ENCODE assay signal across 10 cellular contexts in genomic region chr19:46744005-46744691, GRCh38. TPM values are rescaled to one million over a fixed set of nuclear protein-coding genes. Genes with fewer than 3 reads are reported as not detected.
A peak's percentile ranks its signal among the peaks of the same experiment; 100 is the strongest.
DNase-seq lines count a peak whose midpoint lies in the region; ATAC-seq, FAIRE-seq and TF ChIP-seq lines count a peak whose summit lies in the region.
"Had no signal": no experiment of that assay in that cellular context is flagged by ENCODE, and none has a peak within 500 bp of the region (broad histone marks: within the 10 kb centered on the region; RNA-seq: fewer than 3 reads in every experiment).

No MANE protein-coding gene starts in this region.

- H3K27ac Mint-ChIP-seq in CD14-positive monocyte (peak overlapping the region in 2 of 7 donors; percentile 67 to 73), IgD-negative memory B cell (peak overlapping the region in 1 of 3 donors; percentile 93)
- peak overlapping the region; percentile 15 to 92 (median 77) for H3K27ac Mint-ChIP-seq in naive thymus-derived CD8-positive, alpha-beta T cell

- TF ChIP-seq POLR2A in K562 (conservative IDR thresholded peaks at IDR 0.05), result no peak

- H3K27me3 Mint-ChIP-seq in CD14-positive monocyte (ENCODE audit: low read depth in 3 of 3) (peaks cover 0 to 1% (median 0%) of the 10 kb centered on the region in 3 donors), IgD-negative memory B cell (no peaks in the 10 kb centered on the region)
- H3K27me3 Mint-ChIP-seq in naive thymus-derived CD8-positive, alpha-beta T cell, result no peaks in the 10 kb centered on the region

- 72% methylated on average over 12 of the region's 12 CpGs for WGBS in K562 (ENCODE audit: insufficient coverage, low coverage, missing lambda C conversion rate)

- peaks cover 39% of the 10 kb centered on the region for H4K20me1 ChIP-seq in K562 (replicated peaks; ENCODE audit: control insufficient read depth, insufficient read depth, low read length)

- ATAC-seq in K562 (no peak), HG03196 (IDR thresholded peaks at IDR 0.05; ENCODE audit: unreplicated experiment) (no peak), HG03342 (IDR thresholded peaks at IDR 0.05; ENCODE audit: unreplicated experiment) (no peak), HG03135 (IDR thresholded peaks at IDR 0.05; ENCODE audit: unreplicated experiment) (no peak)
- ATAC-seq in naive thymus-derived CD8-positive, alpha-beta T cell, result no peak

- TF ChIP-seq CTCF in CD14-positive monocyte (IDR thresholded peaks at IDR 0.05), result no peak
- no peak for TF ChIP-seq CTCF in K562 (IDR thresholded peaks at IDR 0.05 in 2 of 3, conservative IDR thresholded peaks at IDR 0.05 in 1 of 3; ENCODE audit: insufficient read depth in 2 of 3, low read depth in 1 of 3, low read length in 3 of 3)

- H3K4me3 Mint-ChIP-seq in CD14-positive monocyte (peak overlapping the region; percentile 27 to 99), IgD-negative memory B cell (peak overlapping the region; percentile 28 to 96 (median 83))
- peak overlapping the region; percentile 87 to 94 (median 90) for H3K4me3 Mint-ChIP-seq in naive thymus-derived CD8-positive, alpha-beta T cell

- TSS peak; percentile 31 for BruUV-seq in K562 (replicated peaks; lab: Mats Ljungman, UMichigan)

- peaks cover 61% of the 10 kb centered on the region for H3K4me1 Mint-ChIP-seq in CD14-positive monocyte
- peaks cover 42 to 54% (median 42%) of the 10 kb centered on the region in 3 donors for H3K4me1 Mint-ChIP-seq in IgD-negative memory B cell
- peaks cover 36 to 78% (median 73%) of the 10 kb centered on the region in 4 donors for H3K4me1 Mint-ChIP-seq in naive thymus-derived CD8-positive, alpha-beta T cell

- H3K4me3 ChIP-seq in K562, result peak overlapping the region; percentile 98; the same call in 1 of the 2 replicates

- H3K9ac ChIP-seq in K562 (ENCODE audit: insufficient read depth in 1 of 2, low read depth in 2 of 2, low read length in 2 of 2), result peak overlapping the region; percentile 91 to 99; a peak in 2 of 4 replicates

- H3K4me2 ChIP-seq in K562 (ENCODE audit: insufficient read depth, low read length), result peak overlapping the region; percentile 94

- no peak overlapping the region for H3K27ac ChIP-seq in K562 (ENCODE audit: extremely low read depth, low read depth, low read length)
- H3K27ac ChIP-seq: WERI-Rb-1 had no signal

- intact Hi-C loops in CD14-positive monocyte (cut with micrococcal nuclease), result loop anchor here in 1 of 2 donors (10.0 kb wide), 1 partner anchor 219 kb away; no protein-coding TSS in a partner anchor
- intact Hi-C loops in K562 (cut with micrococcal nuclease), result no loop called here

- H2AFZ ChIP-seq in K562 (ENCODE audit: low read depth, low read length), result no peak overlapping the region

- peaks cover 47% of the 10 kb centered on the region; the same call in 1 of the 3 replicates for H3K36me3 ChIP-seq in K562 (ENCODE audit: control insufficient read depth, insufficient read depth, low read length)

- H3K9me1 ChIP-seq in K562 (ENCODE audit: control insufficient read depth, insufficient read depth, low read length), result peaks cover 2% of the 10 kb centered on the region

- no peaks in the 10 kb centered on the region for H3K9me3 Mint-ChIP-seq in CD14-positive monocyte
- H3K9me3 Mint-ChIP-seq in IgD-negative memory B cell, result no peaks in the 10 kb centered on the region
- no peaks in the 10 kb centered on the region for H3K9me3 Mint-ChIP-seq in naive thymus-derived CD8-positive, alpha-beta T cell

- no peak for TF ChIP-seq RAD21 in K562 (CRISPR knock-in tag; conservative IDR thresholded peaks at IDR 0.05 in 1 of 2, IDR thresholded peaks at IDR 0.05 in 1 of 2)

- CTCF ChIA-PET in K562 (lab: Yijun Ruan, JAX; ENCODE audit: low intra/inter-chr PET ratio), result no interaction called here

- no peaks in the 10 kb centered on the region for H3K9me3 ChIP-seq in K562 (replicated peaks; ENCODE audit: control insufficient read depth, insufficient read depth, low read depth, low read length)

- FAIRE-seq in K562 (lab: Jason Lieb, UNC), result no peak

- H3K36me3 Mint-ChIP-seq in CD14-positive monocyte (peaks cover 30 to 49% of the 10 kb centered on the region in 2 donors), IgD-negative memory B cell (no peaks in the 10 kb centered on the region)
- H3K36me3 Mint-ChIP-seq in naive thymus-derived CD8-positive, alpha-beta T cell, result peaks cover 0 to 22% (median 2%) of the 10 kb centered on the region in 3 donors

- peaks cover 11 to 39% of the 10 kb centered on the region in 2 experiments; a peak in 4 of 5 replicates for H3K4me1 ChIP-seq in K562 (replicated peaks in 1 of 2; ENCODE audit: control insufficient read depth in 2 of 2, insufficient read depth in 2 of 2, low read length in 2 of 2)

- POLR2A ChIA-PET in K562 (lab: Yijun Ruan, JAX), result interaction anchor here (1.9 kb wide), 1 partner anchor 9 kb away, joined by 6 read pairs; no protein-coding TSS in a partner anchor
- POLR2A ChIA-PET in naive thymus-derived CD8-positive, alpha-beta T cell (lab: Charles Lee), result interaction anchor here (0.6 to 1.1 kb wide), 4 partner anchors 20 to 1648 kb away, joined by 3 to 4 read pairs (median 4); no protein-coding TSS in a partner anchor

- peaks cover 76% of the 10 kb centered on the region for H3K79me2 ChIP-seq in K562 (ENCODE audit: control insufficient read depth, insufficient read depth, low read length)

- no peak for TF ChIP-seq EP300 in K562 (IDR thresholded peaks at IDR 0.05; ENCODE audit: low read length)

- DNase-seq in CD14-positive monocyte (ENCODE audit: low spot score) (no peak), K562 (ENCODE audit: extremely low read depth in 1 of 4, low spot score in 3 of 4) (no peak), NCI-H446 (lab: John Stamatoyannopoulos, UW) (no peak)
- DNase-seq in naive thymus-derived CD8-positive, alpha-beta T cell, result no peak
- DNase-seq: NCI-H526, WERI-Rb-1 had no signal

- in situ Hi-C loops in K562 (cut with MboI), result no loop called here

- no peaks in the 10 kb centered on the region for H3K27me3 ChIP-seq in K562 (ENCODE audit: control insufficient read depth in 2 of 2, insufficient read depth in 2 of 2, low read length in 2 of 2)

RNA-seq across cellular contexts. Expression of gene FKRP, which starts 1.7 kb away (rescaled TPM):
- polyA plus RNA-seq in CD14-positive monocyte (1 to 10 TPM; 2.1 to 2.7 TPM), IgD-negative memory B cell (5.9 TPM), K562 (2011; rRNA removed) (3.7 and 5.4 TPM in 2 replicates), K562 (2014; fragmentation: Illumina TruSeq; extraction: Trizol) (6.5 and 10.2 TPM in 2 replicates), K562 (2014; fragmentation: Nextera tagmentation; extraction: Ambion mirVana) (1 to 10 TPM in 1 of 2 experiments, under 1 TPM in 1; 0.68 to 1.1 TPM), K562 (2014; rRNA removed) (15.2 and 16.1 TPM in 2 replicates)
- 36.3 and 57.4 TPM in 2 replicates for total RNA-seq in K562 (2011; cell fraction: chromatin; rRNA removed; ENCODE audit: low replicate concordance)
- 33.4 and 35.1 TPM in 2 replicates for total RNA-seq in K562 (2011; cell fraction: nucleolus; rRNA removed)
- 38.6 TPM in 2 replicates for total RNA-seq in K562 (2011; cell fraction: nucleoplasm; rRNA removed)
- total RNA-seq in K562 (2014; rRNA removed) (8.2 and 11.3 TPM in 2 replicates), K562 (2014; rRNA removed; fragmentation: Illumina TruSeq; extraction: Trizol) (4.9 and 5.0 TPM in 2 replicates), K562 (2015; rRNA removed; fragmentation: Illumina TruSeq; extraction: Trizol) (7.3 and 7.6 TPM in 2 replicates), K562 (2021) (11.2 and 14.9 TPM in 2 replicates)
- polyA plus RNA-seq in K562 (2011; cell fraction: cytosol; rRNA removed), result 4.9 and 11.1 TPM in 2 replicates
- 12.2 and 17.7 TPM in 2 replicates for polyA plus RNA-seq in K562 (2011; cell fraction: nucleus; rRNA removed)
- polyA plus RNA-seq in K562 (2012), result 14.0 and 18.1 TPM in 2 replicates
- 2.7 and 5.2 TPM in 2 replicates for polyA minus RNA-seq in K562 (2011; rRNA and poly(A)+ RNA removed)
- 3.1 and 6.5 TPM in 2 replicates for polyA minus RNA-seq in K562 (2011; cell fraction: cytosol; rRNA and poly(A)+ RNA removed)
- polyA minus RNA-seq in K562 (2011; cell fraction: nucleus; rRNA and poly(A)+ RNA removed), result 4.4 and 7.3 TPM in 2 replicates
- total RNA-seq in naive thymus-derived CD8-positive, alpha-beta T cell, result 10 to 100 TPM; 22.8 to 23.8 TPM
- polyA plus RNA-seq in naive thymus-derived CD8-positive, alpha-beta T cell, result 1 to 10 TPM; 2.6 to 8.7 (median 4.8) TPM

RNA-seq across cellular contexts. Expression of gene STRN4, which starts 2.1 kb away (rescaled TPM):
- 10 to 100 TPM; 37.5 to 48.0 TPM for polyA plus RNA-seq in CD14-positive monocyte
- polyA plus RNA-seq in IgD-negative memory B cell, result 33.3 TPM
- total RNA-seq in K562 (2011; cell fraction: chromatin; rRNA removed; ENCODE audit: low replicate concordance), result 149 and 335 TPM in 2 replicates
- 167 and 175 TPM in 2 replicates for total RNA-seq in K562 (2011; cell fraction: nucleolus; rRNA removed)
- total RNA-seq in K562 (2011; cell fraction: nucleoplasm; rRNA removed), result 137 and 163 TPM in 2 replicates
- 66.9 and 71.0 TPM in 2 replicates for total RNA-seq in K562 (2014; rRNA removed)
- 18.0 and 21.6 TPM in 2 replicates for total RNA-seq in K562 (2014; rRNA removed; fragmentation: Illumina TruSeq; extraction: Trizol)
- total RNA-seq in K562 (2015; rRNA removed; fragmentation: Illumina TruSeq; extraction: Trizol), result 36.9 and 39.2 TPM in 2 replicates
- 79.2 and 82.7 TPM in 2 replicates for total RNA-seq in K562 (2021)
- 42.8 and 60.4 TPM in 2 replicates for polyA plus RNA-seq in K562 (2011; rRNA removed)
- 74.0 and 145 TPM in 2 replicates for polyA plus RNA-seq in K562 (2011; cell fraction: cytosol; rRNA removed)
- polyA plus RNA-seq in K562 (2011; cell fraction: nucleus; rRNA removed), result 204 and 318 TPM in 2 replicates
- polyA plus RNA-seq in K562 (2012), result 52.1 and 70.7 TPM in 2 replicates
- 34.8 and 63.9 TPM in 2 replicates for polyA plus RNA-seq in K562 (2014; fragmentation: Illumina TruSeq; extraction: Trizol)
- 1 to 10 TPM in 1 of 2 experiments, under 1 TPM in 1; 0.62 to 1.7 TPM for polyA plus RNA-seq in K562 (2014; fragmentation: Nextera tagmentation; extraction: Ambion mirVana)
- polyA plus RNA-seq in K562 (2014; rRNA removed), result 81.4 and 83.7 TPM in 2 replicates
- polyA minus RNA-seq in K562 (2011; rRNA and poly(A)+ RNA removed), result 37.1 and 38.4 TPM in 2 replicates
- polyA minus RNA-seq in K562 (2011; cell fraction: cytosol; rRNA and poly(A)+ RNA removed), result 49.1 and 68.4 TPM in 2 replicates
- 61.9 and 64.6 TPM in 2 replicates for polyA minus RNA-seq in K562 (2011; cell fraction: nucleus; rRNA and poly(A)+ RNA removed)
- total RNA-seq in naive thymus-derived CD8-positive, alpha-beta T cell, result 10 to 100 TPM; 78.6 to 81.9 TPM
- 10 to 100 TPM in 2 of 3 donors, 1 to 10 TPM in 1; 8.2 to 25.7 (median 12.0) TPM for polyA plus RNA-seq in naive thymus-derived CD8-positive, alpha-beta T cell

RNA-seq across cellular contexts. Expression of gene PRKD2, which starts 27.2 kb away (rescaled TPM):
- 1 to 10 TPM; 6.5 to 8.1 TPM for polyA plus RNA-seq in CD14-positive monocyte
- 143 TPM for polyA plus RNA-seq in IgD-negative memory B cell
- total RNA-seq in K562 (2011; cell fraction: chromatin; rRNA removed; ENCODE audit: low replicate concordance), result 31.5 and 62.0 TPM in 2 replicates
- total RNA-seq in K562 (2011; cell fraction: nucleolus; rRNA removed), result 35.2 and 35.7 TPM in 2 replicates
- 32.3 and 33.7 TPM in 2 replicates for total RNA-seq in K562 (2011; cell fraction: nucleoplasm; rRNA removed)
- 29.2 and 35.1 TPM in 2 replicates for total RNA-seq in K562 (2014; rRNA removed)
- total RNA-seq in K562 (2014; rRNA removed; fragmentation: Illumina TruSeq; extraction: Trizol), result 9.9 and 15.0 TPM in 2 replicates
- total RNA-seq in K562 (2015; rRNA removed; fragmentation: Illumina TruSeq; extraction: Trizol), result 14.9 and 19.0 TPM in 2 replicates
- 57.3 and 60.0 TPM in 2 replicates for total RNA-seq in K562 (2021)
- polyA plus RNA-seq in K562 (2011; rRNA removed), result 11.0 and 11.1 TPM in 2 replicates
- 11.6 and 24.2 TPM in 2 replicates for polyA plus RNA-seq in K562 (2011; cell fraction: cytosol; rRNA removed)
- polyA plus RNA-seq in K562 (2011; cell fraction: nucleus; rRNA removed), result 22.8 and 41.1 TPM in 2 replicates
- polyA plus RNA-seq in K562 (2012), result 36.8 and 42.8 TPM in 2 replicates
- polyA plus RNA-seq in K562 (2014; fragmentation: Illumina TruSeq; extraction: Trizol), result 23.8 and 34.1 TPM in 2 replicates
- polyA plus RNA-seq in K562 (2014; fragmentation: Nextera tagmentation; extraction: Ambion mirVana), result 1 to 10 TPM; 1.8 to 4.9 TPM
- polyA plus RNA-seq in K562 (2014; rRNA removed), result 21.1 and 22.4 TPM in 2 replicates
- polyA minus RNA-seq in K562 (2011; rRNA and poly(A)+ RNA removed), result 10.5 and 13.4 TPM in 2 replicates
- 26.9 and 30.1 TPM in 2 replicates for polyA minus RNA-seq in K562 (2011; cell fraction: cytosol; rRNA and poly(A)+ RNA removed)
- 9.0 and 10.6 TPM in 2 replicates for polyA minus RNA-seq in K562 (2011; cell fraction: nucleus; rRNA and poly(A)+ RNA removed)
- 100 to 1,000 TPM in 1 of 2 experiments, 10 to 100 TPM in 1; 92.6 to 102 TPM for total RNA-seq in naive thymus-derived CD8-positive, alpha-beta T cell
- 10 to 100 TPM; 28.6 to 79.7 (median 37.1) TPM for polyA plus RNA-seq in naive thymus-derived CD8-positive, alpha-beta T cell

RNA-seq across cellular contexts. Expression of gene SLC1A5, which starts 44.2 kb away (rescaled TPM):
- polyA plus RNA-seq in CD14-positive monocyte (10 to 100 TPM; 57.3 to 64.9 TPM), IgD-negative memory B cell (38.2 TPM), K562 (2011; rRNA removed) (134 and 227 TPM in 2 replicates), K562 (2014; fragmentation: Illumina TruSeq; extraction: Trizol) (250 and 336 TPM in 2 replicates), K562 (2014; fragmentation: Nextera tagmentation; extraction: Ambion mirVana) (10 to 100 TPM; 31.2 to 42.0 TPM), K562 (2014; rRNA removed) (169 and 256 TPM in 2 replicates)
- 143 and 394 TPM in 2 replicates for total RNA-seq in K562 (2011; cell fraction: chromatin; rRNA removed; ENCODE audit: low replicate concordance)
- total RNA-seq in K562 (2011; cell fraction: nucleolus; rRNA removed), result 510 and 601 TPM in 2 replicates
- total RNA-seq in K562 (2011; cell fraction: nucleoplasm; rRNA removed), result 377 and 409 TPM in 2 replicates
- total RNA-seq in K562 (2014; rRNA removed) (257 and 266 TPM in 2 replicates), K562 (2014; rRNA removed; fragmentation: Illumina TruSeq; extraction: Trizol) (77.5 and 94.9 TPM in 2 replicates), K562 (2015; rRNA removed; fragmentation: Illumina TruSeq; extraction: Trizol) (113 and 122 TPM in 2 replicates), K562 (2021) (398 and 417 TPM in 2 replicates)
- 233 and 332 TPM in 2 replicates for polyA plus RNA-seq in K562 (2011; cell fraction: cytosol; rRNA removed)
- polyA plus RNA-seq in K562 (2011; cell fraction: nucleus; rRNA removed), result 141 and 179 TPM in 2 replicates
- polyA plus RNA-seq in K562 (2012), result 221 and 421 TPM in 2 replicates
- 150 and 164 TPM in 2 replicates for polyA minus RNA-seq in K562 (2011; rRNA and poly(A)+ RNA removed)
- polyA minus RNA-seq in K562 (2011; cell fraction: cytosol; rRNA and poly(A)+ RNA removed), result 145 and 162 TPM in 2 replicates
- 58.6 and 64.8 TPM in 2 replicates for polyA minus RNA-seq in K562 (2011; cell fraction: nucleus; rRNA and poly(A)+ RNA removed)
- 1 to 10 TPM; 7.0 to 8.2 TPM for total RNA-seq in naive thymus-derived CD8-positive, alpha-beta T cell
- 1 to 10 TPM; 2.5 to 6.1 (median 4.1) TPM for polyA plus RNA-seq in naive thymus-derived CD8-positive, alpha-beta T cell
